ENCODE assay signal across 10 cellular contexts in genomic region chr3:71301001-71301400, GRCh38.
DNase-seq lines count a peak whose midpoint lies in the region; ATAC-seq and TF ChIP-seq lines count a peak whose summit lies in the region.
"Had no signal": no experiment of that assay in that cellular context is flagged by ENCODE, and none has a peak within 500 bp of the region (broad histone marks: within the 10 kb centered on the region; RNA-seq: fewer than 3 reads in every experiment).

No MANE protein-coding gene starts in this region.

- H3K4me1 ChIP-seq in hepatocyte (ENCODE audit: insufficient read depth) (peaks cover 32% of the 10 kb centered on the region), Caco-2 (peaks cover 22% of the 10 kb centered on the region), uterus (no peaks in the 10 kb centered on the region)

- no peaks in the 10 kb centered on the region for H3K9me3 ChIP-seq in hepatocyte (ENCODE audit: low read depth)
- H3K9me3 ChIP-seq in Caco-2 = no peaks in the 10 kb centered on the region
- no peaks in the 10 kb centered on the region for H3K9me3 ChIP-seq in uterus

- peaks cover 32% of the 10 kb centered on the region for H3K4me1 Mint-ChIP-seq in Caco-2 (ENCODE audit: low read depth, unreplicated experiment)

- H3K79me2 ChIP-seq in hepatocyte = peaks cover 79% of the 10 kb centered on the region

- TF ChIP-seq CTCF in hepatocyte (IDR thresholded peaks at IDR 0.05; ENCODE audit: poor library complexity) = no peak
- no peak for TF ChIP-seq CTCF in Caco-2 (IDR thresholded peaks at IDR 0.05; ENCODE audit: insufficient read depth in 1 of 2, low read depth in 1 of 2, low read length in 1 of 2, severe bottlenecking in 1 of 2, unreplicated experiment in 1 of 2)
- no peak for TF ChIP-seq CTCF in uterus (IDR thresholded peaks at IDR 0.05)

- H3K4me3 Mint-ChIP-seq in Caco-2 (ENCODE audit: unreplicated experiment) = no peak overlapping the region

- peak overlapping the region; percentile 77 for H3K4me2 ChIP-seq in hepatocyte
- H3K4me2 ChIP-seq: KMS-11 had no signal

- no peaks in the 10 kb centered on the region for H3K9me3 Mint-ChIP-seq in Caco-2 (ENCODE audit: unreplicated experiment)

- intact Hi-C loops in Caco-2 (cut with micrococcal nuclease; ENCODE audit: unreplicated experiment) (loop anchor here (5.0 kb wide), 1 partner anchor 234 kb away; no protein-coding TSS in a partner anchor), uterus (cut with DNase I; ENCODE audit: low total_unique reads) (no loop called here)

- H4K20me1 ChIP-seq in hepatocyte (ENCODE audit: insufficient read depth, poor library complexity, severe bottlenecking) = no peaks in the 10 kb centered on the region

- BruUV-seq in Caco-2 (replicated peaks; lab: Mats Ljungman, UMichigan) = no TSS peak

- H3K36me3 Mint-ChIP-seq in Caco-2 (ENCODE audit: insufficient read depth, unreplicated experiment) = peaks cover 21% of the 10 kb centered on the region

- no peak overlapping the region for H2AFZ ChIP-seq in hepatocyte

- H3K27me3 ChIP-seq in hepatocyte (no peaks in the 10 kb centered on the region), Caco-2 (replicated peaks; ENCODE audit: control insufficient read depth, insufficient read depth, low read length) (no peaks in the 10 kb centered on the region), uterus (no peaks in the 10 kb centered on the region)

- H3K36me3 ChIP-seq in hepatocyte (replicated peaks; ENCODE audit: insufficient read depth, low read depth) = no peaks in the 10 kb centered on the region
- H3K36me3 ChIP-seq in Caco-2 (ENCODE audit: control insufficient read depth, insufficient read depth, low read length) = no peaks in the 10 kb centered on the region; the same call in 1 of the 2 replicates
- no peaks in the 10 kb centered on the region for H3K36me3 ChIP-seq in uterus

- no peaks in the 10 kb centered on the region for H3K9me2 ChIP-seq in hepatocyte (replicated peaks; ENCODE audit: insufficient read depth)

- no peak for DNase-seq in hepatocyte (ENCODE audit: low spot score)
- DNase-seq in Caco-2 = no peak
- no peak for DNase-seq in NCI-H2227 (lab: John Stamatoyannopoulos, UW; ENCODE audit: unreplicated experiment)
- no peak for DNase-seq in uterus
- DNase-seq in NCI-H82 treated with DMSO at 0.1 percent for 48 hours (lab: John Stamatoyannopoulos, UW; ENCODE audit: unreplicated experiment) = no peak
- DNase-seq: head of caudate nucleus had no signal

- CTCF ChIA-PET in Caco-2 (lab: Charles Lee) = no interaction called here

- H3K27me3 Mint-ChIP-seq in Caco-2 (ENCODE audit: insufficient read depth, unreplicated experiment) = no peaks in the 10 kb centered on the region

- TF ChIP-seq POLR2A in uterus (IDR thresholded peaks at IDR 0.05) = no peak

- H3K4me3 ChIP-seq in hepatocyte (no peak overlapping the region), Caco-2 (ENCODE audit: low read depth, low read length) (no peak overlapping the region), uterus (no peak overlapping the region)

- no peak overlapping the region for H3K27ac Mint-ChIP-seq in Caco-2 (ENCODE audit: unreplicated experiment)

- ATAC-seq in GM18502 (IDR thresholded peaks at IDR 0.05; ENCODE audit: poor library complexity, unreplicated experiment) (peak; percentile 70), GM19455 (IDR thresholded peaks at IDR 0.05; ENCODE audit: unreplicated experiment) (peak; percentile 50), HG03442 (IDR thresholded peaks at IDR 0.05; ENCODE audit: unreplicated experiment) (peak; percentile 63)

- POLR2A ChIA-PET in Caco-2 (lab: Charles Lee) = no interaction called here

- WGBS in hepatocyte (ENCODE audit: low lambda C conversion rate, missing lambda C conversion rate) = 69% methylated on average over 4 of the region's 4 CpGs

- H3K27ac ChIP-seq in hepatocyte (peak overlapping the region; percentile 4), uterus (no peak overlapping the region)
- H3K27ac ChIP-seq: KMS-11 had no signal
